In genomic region chr7:97298561-97298960, GRCh38 we compare ENCODE assay signal across 1 cellular context.
TF ChIP-seq lines count a peak whose summit lies in the region.

No MANE protein-coding gene starts in this region.

TF ChIP-seq in K562, 482 proteins besides CTCF, POLR2A, EP300 and RAD21 (continued from another document):
- TF ChIP-seq MAFK (IDR thresholded peaks at IDR 0.05; ENCODE audit: low read length): peak; percentile 54; the same call in 1 of the 2 replicates
- TF ChIP-seq RAD51 (IDR thresholded peaks at IDR 0.05; ENCODE audit: borderline replicate concordance, low read depth): no peak
- no peak for TF ChIP-seq ETS2 (tag; IDR thresholded peaks at IDR 0.05; ENCODE audit: borderline replicate concordance, poor library complexity, severe bottlenecking)
- TF ChIP-seq SMARCA4 (IDR thresholded peaks at IDR 0.05): no peak
- peak; percentile 74 for TF ChIP-seq MEIS2 (IDR thresholded peaks at IDR 0.05; ENCODE audit: partially characterized antibody)
- TF ChIP-seq ZNF24 (IDR thresholded peaks at IDR 0.05): no peak
- TF ChIP-seq SRSF9 (IDR thresholded peaks at IDR 0.05; ENCODE audit: borderline replicate concordance, low read depth, low read length): no peak
- TF ChIP-seq ZNF316 (IDR thresholded peaks at IDR 0.05): peak; percentile 84
- peak; percentile 77 for TF ChIP-seq C11orf30 (IDR thresholded peaks at IDR 0.05; ENCODE audit: low read depth)
- peak; percentile 73 for TF ChIP-seq NFE2 (IDR thresholded peaks at IDR 0.05; ENCODE audit: low read depth)
- peak; percentile 33; the same call in 1 of the 2 replicates for TF ChIP-seq PKNOX1 (IDR thresholded peaks at IDR 0.05)
- TF ChIP-seq ZMIZ1 (IDR thresholded peaks at IDR 0.05; ENCODE audit: low read depth in 2 of 2, low read length in 2 of 2): no peak
- TF ChIP-seq MAFG (tag; conservative IDR thresholded peaks at IDR 0.05): peak; percentile 89
- TF ChIP-seq NFE2L1 (tag; IDR thresholded peaks at IDR 0.05; ENCODE audit: borderline replicate concordance, low read depth): peak; percentile 84
- TF ChIP-seq ZNF512 (tag; IDR thresholded peaks at IDR 0.05): no peak
- peak; percentile 55; the same call in 1 of the 2 replicates for TF ChIP-seq MAFF (IDR thresholded peaks at IDR 0.05; ENCODE audit: low read length)
